Comparison of ENCODE assay signal across 15 cellular contexts in genomic region chr2:36366491-36367120, GRCh38. TPM values are rescaled to one million over a fixed set of nuclear protein-coding genes. Genes with fewer than 3 reads are reported as not detected.
A peak's percentile ranks its signal among the peaks of the same experiment; 100 is the strongest.
DNase-seq lines count a peak whose midpoint lies in the region; ATAC-seq and TF ChIP-seq lines count a peak whose summit lies in the region.
"Had no signal": no experiment of that assay in that cellular context is flagged by ENCODE, and none has a peak within 500 bp of the region (broad histone marks: within the 10 kb centered on the region; RNA-seq: fewer than 3 reads in every experiment).

No MANE protein-coding gene starts in this region.

- H3K4me1 Mint-ChIP-seq in osteocyte (ENCODE audit: unreplicated experiment) = peaks cover 95% of the 10 kb centered on the region

- no peaks in the 10 kb centered on the region for H3K27me3 ChIP-seq in SJSA1 (replicated peaks)
- H3K27me3 ChIP-seq: BLaER1 had no signal

- TF ChIP-seq CTCF in osteocyte (IDR thresholded peaks at IDR 0.05) = no peak

- DNase-seq in SJSA1 (ENCODE audit: low read depth in 1 of 2, low spot score in 2 of 2) = peak in 1 of 2 experiments; percentile 50
- DNase-seq in fibroblast of gingiva (ENCODE audit: low read depth) = peak; percentile 43
- DNase-seq in osteocyte (ENCODE audit: extremely low spot score, unreplicated experiment) = no peak
- DNase-seq in cerebellum (ENCODE audit: low spot score) = no peak
- DNase-seq in stimulated activated CD4-positive, alpha-beta T cell treated with anti-CD3 and anti-CD28 coated beads, Interleukin-4, amount 100 ng/mL, for 4 hours = no peak
- DNase-seq: activated T-cell treated with anti-CD3 and anti-CD28 coated beads for 4 hours; immature natural killer cell; NCI-H1092; NCI-H510A; stimulated activated CD4-positive, alpha-beta T cell treated with anti-CD3 and anti-CD28 coated beads, Interleukin-12 subunit alpha, Interleukin-12 subunit beta, amount 100 ng/mL, for 4 hours had no signal

- peak overlapping the region; percentile 70 for H3K27ac Mint-ChIP-seq in osteocyte (ENCODE audit: unreplicated experiment)
- H3K27ac Mint-ChIP-seq: immature natural killer cell; natural killer cell treated with Interleukin-12 subunit alpha and Interleukin-12 subunit beta and Interleukin-15 and Interleukin-18, amount 100 ng/mL, for 72 hours had no signal

- no peak overlapping the region for H3K4me3 ChIP-seq in SJSA1
- H3K4me3 ChIP-seq: BLaER1 had no signal

- H3K9me3 Mint-ChIP-seq in osteocyte (ENCODE audit: unreplicated experiment) = no peaks in the 10 kb centered on the region
- H3K9me3 Mint-ChIP-seq: immature natural killer cell; natural killer cell treated with Interleukin-12 subunit alpha and Interleukin-12 subunit beta and Interleukin-15 and Interleukin-18, amount 100 ng/mL, for 72 hours had no signal

- H3K4me3 Mint-ChIP-seq in osteocyte (ENCODE audit: unreplicated experiment) = no peak overlapping the region
- H3K4me3 Mint-ChIP-seq: immature natural killer cell; natural killer cell treated with Interleukin-12 subunit alpha and Interleukin-12 subunit beta and Interleukin-15 and Interleukin-18, amount 100 ng/mL, for 72 hours had no signal

- ATAC-seq in GM18498 (IDR thresholded peaks at IDR 0.05; ENCODE audit: unreplicated experiment) = no peak
- ATAC-seq in GM19035 (IDR thresholded peaks at IDR 0.05; ENCODE audit: unreplicated experiment) = no peak
- ATAC-seq: natural killer cell treated with Interleukin-12 subunit alpha and Interleukin-12 subunit beta and Interleukin-15 and Interleukin-18, amount 100 ng/mL, for 72 hours had no signal

- no peaks in the 10 kb centered on the region for H3K27me3 Mint-ChIP-seq in osteocyte (ENCODE audit: unreplicated experiment)
- H3K27me3 Mint-ChIP-seq: natural killer cell treated with Interleukin-12 subunit alpha and Interleukin-12 subunit beta and Interleukin-15 and Interleukin-18, amount 100 ng/mL, for 72 hours had no signal

- peak overlapping the region; percentile 36 for H3K27ac ChIP-seq in SJSA1
- H3K27ac ChIP-seq: BLaER1 had no signal

- peaks cover 88% of the 10 kb centered on the region for H3K4me1 ChIP-seq in ES-I3 (ENCODE audit: insufficient read depth, low read length)
- H3K4me1 ChIP-seq in SJSA1 (replicated peaks) = peaks cover 87% of the 10 kb centered on the region

- H3K36me3 ChIP-seq in ES-I3 (ENCODE audit: insufficient read depth, low read length) (0 out of 2 replicates have a peak, but pooled peaks cover 3% of the 10 kb centered on the region), SJSA1 (peaks cover 49% of the 10 kb centered on the region)
- H3K36me3 ChIP-seq: BLaER1 had no signal

- H3K36me3 Mint-ChIP-seq in osteocyte (ENCODE audit: unreplicated experiment) = no peaks in the 10 kb centered on the region
- H3K36me3 Mint-ChIP-seq: immature natural killer cell; natural killer cell treated with Interleukin-12 subunit alpha and Interleukin-12 subunit beta and Interleukin-15 and Interleukin-18, amount 100 ng/mL, for 72 hours had no signal

- H3K9me3 ChIP-seq in ES-I3 (ENCODE audit: control insufficient read depth, insufficient read depth, low read length) (no peaks in the 10 kb centered on the region), SJSA1 (replicated peaks) (no peaks in the 10 kb centered on the region)
- H3K9me3 ChIP-seq: BLaER1 had no signal

- peak overlapping the region; percentile 11; the same call in 1 of the 2 replicates for H3K9ac ChIP-seq in ES-I3 (ENCODE audit: low read depth, low read length)
- H3K9ac ChIP-seq: BLaER1 had no signal

RNA-seq across cellular contexts. Expression of gene CRIM1, which starts 11.0 kb away (rescaled TPM):
- 245 and 249 TPM in 2 replicates for total RNA-seq in SJSA1 (2014; rRNA removed; shearing (Covaris generic))
- total RNA-seq in osteocyte (167 and 194 TPM in 2 replicates), cerebellum (47.9 TPM)
